In genomic region chr7:140829720-140830119, GRCh38 we compare ENCODE assay signal across 23 cellular contexts.
A peak's percentile ranks its signal among the peaks of the same experiment; 100 is the strongest.
DNase-seq lines count a peak whose midpoint lies in the region; ATAC-seq, FAIRE-seq and TF ChIP-seq lines count a peak whose summit lies in the region.
"Had no signal": no experiment of that assay in that cellular context is flagged by ENCODE, and none has a peak within 500 bp of the region (broad histone marks: within the 10 kb centered on the region; RNA-seq: fewer than 3 reads in every experiment).

No MANE protein-coding gene starts in this region.

- FAIRE-seq in D721Med (lab: Jason Lieb, UNC) = peak; percentile 29
- FAIRE-seq: GM12892, GM18507 had no signal

- no peak overlapping the region for H3K9ac ChIP-seq in endodermal cell (ENCODE audit: extremely low read depth, low read length, poor library complexity, severe bottlenecking)
- H3K9ac ChIP-seq: BLaER1 treated with 17β-estradiol and CSF1 and Interleukin-3, amounts not matched to agents 10 nM and 100 nM had no signal

- H3K27ac ChIP-seq in CD4-positive, CD25-positive, alpha-beta regulatory T cell (ENCODE audit: insufficient read depth, low read length, poor library complexity, severe bottlenecking) = no peak overlapping the region
- no peak overlapping the region for H3K27ac ChIP-seq in endodermal cell (ENCODE audit: low read depth, low read length)
- H3K27ac ChIP-seq: BLaER1 treated with 17β-estradiol and CSF1 and Interleukin-3, amounts not matched to agents 10 nM and 100 nM; HL-60 had no signal

- no peak for DNase-seq in activated naive CD4-positive, alpha-beta T cell treated with anti-CD3 and anti-CD28 coated beads, Interleukin-2, amount 50 U/mL, for 72 hours (ENCODE audit: low spot score in 2 of 2)
- DNase-seq in CD4-positive, CD25-positive, alpha-beta regulatory T cell = no peak
- DNase-seq in D721Med (ENCODE audit: insufficient read length, low spot score) (no peak), posterior vena cava (ENCODE audit: low spot score) (no peak), endodermal cell (no peak)
- no peak for DNase-seq in central memory CD8-positive, alpha-beta T cell (ENCODE audit: low spot score in 2 of 2)
- DNase-seq: CD8-positive, alpha-beta memory T cell; COR-L47; DMS153; DMS79; GDM1; GOT3; H7; HFFc6; IMR-90 had no signal

- ATAC-seq in activated naive CD4-positive, alpha-beta T cell treated with anti-CD3 and anti-CD28 coated beads, Interleukin-2, amount 50 U/mL, for 72 hours = no peak
- ATAC-seq in CD4-positive, CD25-positive, alpha-beta regulatory T cell (ENCODE audit: low read depth in 2 of 2) = no peak
- ATAC-seq in central memory CD8-positive, alpha-beta T cell (replicated peaks; ENCODE audit: extremely low read depth, poor library complexity, severe bottlenecking) = no peak
- no peak for ATAC-seq in esophagus mucosa
- ATAC-seq: HCT116 had no signal

- WGBS in endodermal cell (ENCODE audit: insufficient coverage in 1 of 2, insufficient read length in 1 of 2), 2 experiments = 97 to 100% methylated on average over 1 of the region's 1 CpG

- no peaks in the 10 kb centered on the region for H3K27me3 Mint-ChIP-seq in activated naive CD4-positive, alpha-beta T cell treated with anti-CD3 and anti-CD28 coated beads, Interleukin-2, amount 50 U/mL, for 24 hours
- H3K27me3 Mint-ChIP-seq in CD4-positive, CD25-positive, alpha-beta regulatory T cell = no peaks in the 10 kb centered on the region
- no peaks in the 10 kb centered on the region for H3K27me3 Mint-ChIP-seq in central memory CD8-positive, alpha-beta T cell
- no peaks in the 10 kb centered on the region for H3K27me3 Mint-ChIP-seq in endodermal cell (ENCODE audit: insufficient read depth)
- H3K27me3 Mint-ChIP-seq: B cell; CD8-positive, alpha-beta memory T cell had no signal

- H3K4me3 Mint-ChIP-seq in activated naive CD4-positive, alpha-beta T cell treated with anti-CD3 and anti-CD28 coated beads, Interleukin-2, amount 50 U/mL, for 24 hours = no peak overlapping the region
- no peak overlapping the region for H3K4me3 Mint-ChIP-seq in CD4-positive, CD25-positive, alpha-beta regulatory T cell
- H3K4me3 Mint-ChIP-seq in central memory CD8-positive, alpha-beta T cell = no peak overlapping the region
- no peak overlapping the region for H3K4me3 Mint-ChIP-seq in endodermal cell
- H3K4me3 Mint-ChIP-seq: B cell; CD8-positive, alpha-beta memory T cell; HFFc6 had no signal

- H3K36me3 ChIP-seq in CD4-positive, CD25-positive, alpha-beta regulatory T cell (ENCODE audit: control insufficient read depth, insufficient read depth, low read length) = peaks cover 11% of the 10 kb centered on the region
- peaks cover 48% of the 10 kb centered on the region for H3K36me3 ChIP-seq in endodermal cell (ENCODE audit: control insufficient read depth, insufficient read depth, low read length)

- H3K4me3 ChIP-seq in CD4-positive, CD25-positive, alpha-beta regulatory T cell (ENCODE audit: low read depth, low read length) = no peak overlapping the region
- H3K4me3 ChIP-seq in endodermal cell (ENCODE audit: low read length) = no peak overlapping the region
- H3K4me3 ChIP-seq: BLaER1 treated with 17β-estradiol and CSF1 and Interleukin-3, amounts not matched to agents 10 nM and 100 nM had no signal

- peak overlapping the region; percentile 21 for H3K27ac Mint-ChIP-seq in activated naive CD4-positive, alpha-beta T cell treated with anti-CD3 and anti-CD28 coated beads, Interleukin-2, amount 50 U/mL, for 24 hours
- no peak overlapping the region for H3K27ac Mint-ChIP-seq in activated naive CD4-positive, alpha-beta T cell treated with anti-CD3 and anti-CD28 coated beads, Interleukin-2, amount 50 U/mL, for 72 hours
- H3K27ac Mint-ChIP-seq in CD4-positive, CD25-positive, alpha-beta regulatory T cell = peak overlapping the region in 2 of 3 donors; percentile 9 to 95
- peak overlapping the region; percentile 1 for H3K27ac Mint-ChIP-seq in central memory CD8-positive, alpha-beta T cell (ENCODE audit: low read depth)
- no peak overlapping the region for H3K27ac Mint-ChIP-seq in endodermal cell
- H3K27ac Mint-ChIP-seq: B cell, HFFc6 had no signal

- H3K27me3 ChIP-seq in CD4-positive, CD25-positive, alpha-beta regulatory T cell (ENCODE audit: control insufficient read depth, insufficient read depth, low read length) = no peaks in the 10 kb centered on the region
- H3K27me3 ChIP-seq in endodermal cell (ENCODE audit: control insufficient read depth, insufficient read depth, low read length, poor library complexity, severe bottlenecking) = no peaks in the 10 kb centered on the region
- H3K27me3 ChIP-seq: BLaER1 treated with 17β-estradiol and CSF1 and Interleukin-3, amounts not matched to agents 10 nM and 100 nM had no signal

- no peaks in the 10 kb centered on the region for H3K4me1 ChIP-seq in CD4-positive, CD25-positive, alpha-beta regulatory T cell (ENCODE audit: control insufficient read depth, insufficient read depth, low read length, poor library complexity, severe bottlenecking)
- H3K4me1 ChIP-seq in endodermal cell (ENCODE audit: control insufficient read depth, insufficient read depth, low read length) = peaks cover 8% of the 10 kb centered on the region

- H3K36me3 Mint-ChIP-seq in activated naive CD4-positive, alpha-beta T cell treated with anti-CD3 and anti-CD28 coated beads, Interleukin-2, amount 50 U/mL, for 24 hours = peaks cover 26% of the 10 kb centered on the region
- H3K36me3 Mint-ChIP-seq in activated naive CD4-positive, alpha-beta T cell treated with anti-CD3 and anti-CD28 coated beads, Interleukin-2, amount 50 U/mL, for 72 hours = peaks cover 0 to 7% of the 10 kb centered on the region in 2 donors
- H3K36me3 Mint-ChIP-seq in CD4-positive, CD25-positive, alpha-beta regulatory T cell = peaks cover 29% of the 10 kb centered on the region
- peaks cover 12% of the 10 kb centered on the region for H3K36me3 Mint-ChIP-seq in central memory CD8-positive, alpha-beta T cell (ENCODE audit: insufficient read depth)
- H3K36me3 Mint-ChIP-seq in endodermal cell (ENCODE audit: low read depth) = peaks cover 38% of the 10 kb centered on the region

- H3K9me3 Mint-ChIP-seq in activated naive CD4-positive, alpha-beta T cell treated with anti-CD3 and anti-CD28 coated beads, Interleukin-2, amount 50 U/mL, for 24 hours = no peaks in the 10 kb centered on the region
- no peaks in the 10 kb centered on the region for H3K9me3 Mint-ChIP-seq in activated naive CD4-positive, alpha-beta T cell treated with anti-CD3 and anti-CD28 coated beads, Interleukin-2, amount 50 U/mL, for 72 hours
- no peaks in the 10 kb centered on the region for H3K9me3 Mint-ChIP-seq in CD4-positive, CD25-positive, alpha-beta regulatory T cell
- no peaks in the 10 kb centered on the region for H3K9me3 Mint-ChIP-seq in central memory CD8-positive, alpha-beta T cell
- no peaks in the 10 kb centered on the region for H3K9me3 Mint-ChIP-seq in endodermal cell
- H3K9me3 Mint-ChIP-seq: CD8-positive, alpha-beta memory T cell; HFFc6 had no signal

- peaks cover 10% of the 10 kb centered on the region for H3K4me1 Mint-ChIP-seq in activated naive CD4-positive, alpha-beta T cell treated with anti-CD3 and anti-CD28 coated beads, Interleukin-2, amount 50 U/mL, for 24 hours
- peaks cover 0 to 12% (median 1%) of the 10 kb centered on the region in 4 donors for H3K4me1 Mint-ChIP-seq in CD4-positive, CD25-positive, alpha-beta regulatory T cell
- H3K4me1 Mint-ChIP-seq in central memory CD8-positive, alpha-beta T cell = no peaks in the 10 kb centered on the region
- H3K4me1 Mint-ChIP-seq in endodermal cell = peaks cover 17% of the 10 kb centered on the region

- intact Hi-C loops in posterior vena cava (cut with DNase I) = no loop called here

- H3K9me3 ChIP-seq in CD4-positive, CD25-positive, alpha-beta regulatory T cell (ENCODE audit: control insufficient read depth in 2 of 2, low read length in 2 of 2) = no peaks in the 10 kb centered on the region
- H3K9me3 ChIP-seq in endodermal cell (ENCODE audit: control insufficient read depth, low read length) = peaks cover 6% of the 10 kb centered on the region

- TF ChIP-seq CTCF in D721Med (IDR thresholded peaks at IDR 0.05; ENCODE audit: insufficient read depth, missing control alignments) (no peak), endodermal cell (conservative IDR thresholded peaks at IDR 0.05) (no peak)

Comparison
In these comparisons a context has a peak if more than half of its experiments do, and no peak if none do; other contexts are left out.
1. H3K27ac Mint-ChIP-seq: peak in activated naive CD4-positive, alpha-beta T cell treated with anti-CD3 and anti-CD28 coated beads, Interleukin-2, amount 50 U/mL, for 24 hours (single experiment), CD4-positive, CD25-positive, alpha-beta regulatory T cell (2 of 3) and central memory CD8-positive, alpha-beta T cell (single experiment); none in activated naive CD4-positive, alpha-beta T cell treated with anti-CD3 and anti-CD28 coated beads, Interleukin-2, amount 50 U/mL, for 72 hours (0 of 2) and endodermal cell (single experiment).